Comparison of ENCODE assay signal across 22 cellular contexts in the genomic region with DNA sequence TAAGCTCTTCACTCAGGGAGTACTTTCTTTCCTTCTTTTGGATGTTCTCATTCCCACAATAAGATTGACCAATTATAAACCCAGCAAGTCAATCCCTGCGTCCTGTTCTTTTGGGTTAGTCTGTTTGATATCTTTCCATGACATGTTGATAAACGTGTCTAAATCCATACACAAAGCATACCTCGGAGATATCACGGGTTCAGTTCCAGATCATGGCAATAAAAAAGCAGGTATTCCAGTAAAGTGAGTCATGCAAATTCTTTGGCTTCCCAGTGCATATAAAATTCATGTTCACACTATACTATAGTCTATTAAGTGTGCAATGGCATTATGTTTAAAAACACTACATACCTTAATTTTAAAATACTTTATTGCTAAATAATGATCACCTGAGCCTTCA.
A peak's percentile ranks its signal among the peaks of the same experiment; 100 is the strongest.
DNase-seq lines count a peak whose midpoint lies in the region; ATAC-seq and TF ChIP-seq lines count a peak whose summit lies in the region.
"Had no signal": no experiment of that assay in that cellular context is flagged by ENCODE, and none has a peak within 500 bp of the region (broad histone marks: within the 10 kb centered on the region; RNA-seq: fewer than 3 reads in every experiment).

No MANE protein-coding gene starts in this region.

- POLR2A ChIA-PET in PC-3 (lab: Charles Lee; ENCODE audit: unreplicated experiment): no interaction called here

- DNase-seq in HT-29 (ENCODE audit: low spot score): peak; percentile 1
- peak; percentile 58 for DNase-seq in PC-3
- DNase-seq in fibroblast of the aortic adventitia (ENCODE audit: low read depth): peak; percentile 2
- no peak for DNase-seq in sigmoid colon
- DNase-seq in activated naive CD4-positive, alpha-beta T cell treated with anti-CD3 and anti-CD28 coated beads, Interleukin-2, amount 10 ng/mL, durations not matched to agents 7 days and 5 days: no peak
- DNase-seq in upper lobe of left lung: no peak
- DNase-seq: 8988T; ACHN; BE2C; DMS153; MG63; NCI-H1105 treated with DMSO at 0.1 percent for 48 hours; NCI-H2029; NCI-H446 treated with DMSO at 0.1 percent for 48 hours; NCI-H526; NCI-H82; NK-92 treated with Interleukin-12 subunit alpha and Interleukin-12 subunit beta, amount 100 ng/mL, for 24 hours; SJCRH30 had no signal

- H3K4me1 ChIP-seq in PC-3 (ENCODE audit: insufficient read depth, low read length): peaks cover 4% of the 10 kb centered on the region; the same call in 1 of the 2 replicates
- peaks cover 0 to 40% (median 26%) of the 10 kb centered on the region in 4 donors for H3K4me1 ChIP-seq in sigmoid colon
- H3K4me1 ChIP-seq in upper lobe of left lung: no peaks in the 10 kb centered on the region
- H3K4me1 ChIP-seq: BE2C, SJCRH30 had no signal

- WGBS in sigmoid colon, 2 donors: 84 to 85% methylated on average over 4 of the region's 4 CpGs
- WGBS in upper lobe of left lung, 2 donors: 90 to 93% methylated on average over 4 of the region's 4 CpGs

- no peak overlapping the region for H3K4me3 Mint-ChIP-seq in activated naive CD4-positive, alpha-beta T cell treated with anti-CD3 and anti-CD28 coated beads, Interleukin-2, amount 10 ng/mL, durations not matched to agents 7 days and 5 days
- H3K4me3 Mint-ChIP-seq: CD14-positive monocyte had no signal

- no peaks in the 10 kb centered on the region for H3K79me2 ChIP-seq in PC-3 (ENCODE audit: low read length)

- peak; percentile 89 for ATAC-seq in PC-3
- no peak for ATAC-seq in GM21723 (IDR thresholded peaks at IDR 0.05; ENCODE audit: unreplicated experiment)
- ATAC-seq in upper lobe of left lung (ENCODE audit: low FRiP score in 2 of 2): no peak
- ATAC-seq: Panc1, SK-N-SH treated with all-trans-retinoic acid at 6 μM for 48 hours had no signal

- no peak for TF ChIP-seq POLR2A in sigmoid colon (IDR thresholded peaks at IDR 0.05)
- no peak for TF ChIP-seq POLR2A in upper lobe of left lung (IDR thresholded peaks at IDR 0.05)

- TF ChIP-seq CTCF in PC-3 (conservative IDR thresholded peaks at IDR 0.05; ENCODE audit: low read depth, low read length): no peak
- no peak for TF ChIP-seq CTCF in fibroblast of the aortic adventitia (IDR thresholded peaks at IDR 0.05; ENCODE audit: insufficient read depth, low read length)
- no peak for TF ChIP-seq CTCF in sigmoid colon (IDR thresholded peaks at IDR 0.05)
- no peak for TF ChIP-seq CTCF in upper lobe of left lung (IDR thresholded peaks at IDR 0.05)

- H3K9me2 ChIP-seq in PC-3 (replicated peaks; ENCODE audit: low read length): no peaks in the 10 kb centered on the region

- H3K36me3 Mint-ChIP-seq in activated naive CD4-positive, alpha-beta T cell treated with anti-CD3 and anti-CD28 coated beads, Interleukin-2, amount 10 ng/mL, durations not matched to agents 7 days and 5 days: no peaks in the 10 kb centered on the region
- H3K36me3 Mint-ChIP-seq: CD14-positive monocyte had no signal

- H3K9me3 ChIP-seq in PC-3 (ENCODE audit: low read length): no peaks in the 10 kb centered on the region
- H3K9me3 ChIP-seq in sigmoid colon: peaks cover 0 to 4% (median 0%) of the 10 kb centered on the region in 4 donors
- no peaks in the 10 kb centered on the region for H3K9me3 ChIP-seq in upper lobe of left lung
- H3K9me3 ChIP-seq: BE2C, MG63, SJCRH30 had no signal

- no peak overlapping the region for H3K4me2 ChIP-seq in PC-3 (ENCODE audit: low read length)

- H3K9ac ChIP-seq in PC-3 (ENCODE audit: low read length): no peak overlapping the region

- H3K27me3 ChIP-seq in PC-3 (ENCODE audit: low read length) (no peaks in the 10 kb centered on the region), sigmoid colon (no peaks in the 10 kb centered on the region), upper lobe of left lung (no peaks in the 10 kb centered on the region)
- H3K27me3 ChIP-seq: BE2C, MG63, SJCRH30 had no signal

- H3K9me3 Mint-ChIP-seq in activated naive CD4-positive, alpha-beta T cell treated with anti-CD3 and anti-CD28 coated beads, Interleukin-2, amount 10 ng/mL, durations not matched to agents 7 days and 5 days: peaks cover 9% of the 10 kb centered on the region

- no TSS peak for BruUV-seq in PC-3 (replicated peaks; lab: Mats Ljungman, UMichigan)

- no peaks in the 10 kb centered on the region for H3K4me1 Mint-ChIP-seq in activated naive CD4-positive, alpha-beta T cell treated with anti-CD3 and anti-CD28 coated beads, Interleukin-2, amount 10 ng/mL, durations not matched to agents 7 days and 5 days
- H3K4me1 Mint-ChIP-seq: CD14-positive monocyte had no signal

- CTCF ChIA-PET in PC-3 (lab: Charles Lee): no interaction called here
- CTCF ChIA-PET in activated naive CD4-positive, alpha-beta T cell treated with anti-CD3 and anti-CD28 coated beads, Interleukin-2, amount 10 ng/mL, durations not matched to agents 7 days and 5 days (lab: Charles Lee): no interaction called here

- H2AFZ ChIP-seq in PC-3 (ENCODE audit: low read length): no peak overlapping the region

- no peaks in the 10 kb centered on the region for H3K27me3 Mint-ChIP-seq in activated naive CD4-positive, alpha-beta T cell treated with anti-CD3 and anti-CD28 coated beads, Interleukin-2, amount 10 ng/mL, durations not matched to agents 7 days and 5 days

- H3K4me3 ChIP-seq in PC-3 (ENCODE audit: low read length) (no peak overlapping the region), fibroblast of the aortic adventitia (ENCODE audit: low read depth, low read length) (no peak overlapping the region), sigmoid colon (no peak overlapping the region), upper lobe of left lung (no peak overlapping the region)
- H3K4me3 ChIP-seq: MG63, SJCRH30 had no signal

- TF ChIP-seq EP300 in sigmoid colon (IDR thresholded peaks at IDR 0.05): peak; percentile 95 to 99 (median 98)
- no peak for TF ChIP-seq EP300 in upper lobe of left lung (IDR thresholded peaks at IDR 0.05)

- no peaks in the 10 kb centered on the region for H4K20me1 ChIP-seq in PC-3 (ENCODE audit: low read length)

- H3K36me3 ChIP-seq in PC-3 (ENCODE audit: low read depth, low read length) (no peaks in the 10 kb centered on the region), sigmoid colon (no peaks in the 10 kb centered on the region), upper lobe of left lung (no peaks in the 10 kb centered on the region)
- H3K36me3 ChIP-seq: BE2C, MG63, SJCRH30 had no signal

- intact Hi-C loops in PC-3 (cut with micrococcal nuclease) (no loop called here), sigmoid colon (cut with DNase I) (loop anchor here (2.0 kb wide), 1 partner anchor 38 kb away; no protein-coding TSS in a partner anchor)

- H3K27ac Mint-ChIP-seq in activated naive CD4-positive, alpha-beta T cell treated with anti-CD3 and anti-CD28 coated beads, Interleukin-2, amount 10 ng/mL, durations not matched to agents 7 days and 5 days: no peak overlapping the region
- H3K27ac Mint-ChIP-seq: CD14-positive monocyte had no signal

- no peaks in the 10 kb centered on the region for H3F3A ChIP-seq in PC-3 (ENCODE audit: low read length, unreplicated experiment)

- no peak overlapping the region for H3K27ac ChIP-seq in PC-3 (ENCODE audit: low read length)
- H3K27ac ChIP-seq in sigmoid colon: peak overlapping the region in 3 of 4 donors; percentile 76 to 85 (median 81)
- no peak overlapping the region for H3K27ac ChIP-seq in upper lobe of left lung
- H3K27ac ChIP-seq: SJCRH30 had no signal

Comparison
In these comparisons a context has a peak if more than half of its experiments do, and no peak if none do; other contexts are left out.
1. DNase-seq: peak in HT-29 (single experiment), PC-3 (single experiment) and fibroblast of the aortic adventitia (single experiment); none in sigmoid colon (single experiment), activated naive CD4-positive, alpha-beta T cell treated with anti-CD3 and anti-CD28 coated beads, Interleukin-2, amount 10 ng/mL, durations not matched to agents 7 days and 5 days (single experiment) and upper lobe of left lung (0 of 2).
2. H3K27ac ChIP-seq: peak in sigmoid colon (3 of 4); none in PC-3 (single experiment) and upper lobe of left lung (0 of 4).